In the genomic region with DNA sequence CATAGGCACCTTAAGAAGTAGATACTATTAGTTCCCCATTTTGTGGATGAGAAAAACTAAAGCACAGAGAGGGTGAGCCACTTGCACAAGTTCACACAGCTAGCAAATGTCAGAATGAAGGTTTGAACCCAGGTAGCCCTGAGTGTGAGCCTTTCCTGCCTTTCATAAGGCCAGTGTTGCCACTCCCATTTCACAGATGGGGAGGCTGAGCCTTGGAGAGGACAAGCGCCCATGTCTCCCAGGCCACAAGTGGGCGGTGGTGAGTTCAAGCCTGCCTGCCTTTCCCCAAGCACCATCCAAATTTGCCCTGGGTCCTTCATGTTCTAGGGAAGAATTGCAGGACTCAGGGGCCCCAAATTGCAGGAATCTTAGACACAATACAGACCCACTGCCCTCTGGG, we compare ENCODE assay signal across 23 cellular contexts. TPM values are rescaled to one million over a fixed set of nuclear protein-coding genes. Genes with fewer than 3 reads are reported as not detected.
DNase-seq lines count a peak whose midpoint lies in the region; ATAC-seq, FAIRE-seq and TF ChIP-seq lines count a peak whose summit lies in the region.
"Had no signal": no experiment of that assay in that cellular context is flagged by ENCODE, and none has a peak within 500 bp of the region (broad histone marks: within the 10 kb centered on the region; RNA-seq: fewer than 3 reads in every experiment).

No MANE protein-coding gene starts in this region.

- no peak for ATAC-seq in stimulated activated naive CD8-positive, alpha-beta T cell treated with anti-CD3 and anti-CD28 coated beads, Interleukin-15, amount 100 ng/mL, for 72 hours
- ATAC-seq in HG02852 (IDR thresholded peaks at IDR 0.05; ENCODE audit: unreplicated experiment), result no peak
- ATAC-seq: left cardiac atrium had no signal

- no peak overlapping the region for H3K4me3 ChIP-seq in foreskin fibroblast (ENCODE audit: low read depth in 1 of 2, low read length in 2 of 2)
- H3K4me3 ChIP-seq: skin epidermis, uterus had no signal

- no peak overlapping the region for H3K27ac Mint-ChIP-seq in stimulated activated naive CD8-positive, alpha-beta T cell treated with anti-CD3 and anti-CD28 coated beads, Interleukin-15, amount 100 ng/mL, for 72 hours
- H3K27ac Mint-ChIP-seq: activated T-helper 2 cell treated with anti-CD3 and anti-CD28 coated beads, Interferon-gamma antibody, Interleukin-2, Interleukin-4, amounts not matched to agents 10 μg/mL and 5 μg/mL and 100 μg/mL, durations not matched to agents 14 hours and 24 hours and 36 hours; CD14-positive monocyte; dendritic cell treated with granulocyte-macrophage colony-stimulating factor and Interleukin-4, amounts not matched to agents 40 ng/mL and 50 ng/mL, for 4 days; IgD-negative memory B cell had no signal

- H3K4me1 Mint-ChIP-seq in stimulated activated naive CD8-positive, alpha-beta T cell treated with anti-CD3 and anti-CD28 coated beads, Interleukin-15, amount 100 ng/mL, for 72 hours, result no peaks in the 10 kb centered on the region
- H3K4me1 Mint-ChIP-seq: CD14-positive monocyte, IgD-negative memory B cell had no signal

- peaks cover 48% of the 10 kb centered on the region for H3K27me3 Mint-ChIP-seq in stimulated activated naive CD8-positive, alpha-beta T cell treated with anti-CD3 and anti-CD28 coated beads, Interleukin-15, amount 100 ng/mL, for 72 hours

- peaks cover 0 to 9% of the 10 kb centered on the region in 2 donors for H3K9me3 Mint-ChIP-seq in stimulated activated naive CD8-positive, alpha-beta T cell treated with anti-CD3 and anti-CD28 coated beads, Interleukin-15, amount 100 ng/mL, for 72 hours
- H3K9me3 Mint-ChIP-seq: dendritic cell treated with granulocyte-macrophage colony-stimulating factor and Interleukin-4, amounts not matched to agents 40 ng/mL and 50 ng/mL, for 4 days; IgD-negative memory B cell had no signal

- FAIRE-seq in GM19239 (lab: Jason Lieb, UNC), result peak; percentile 4
- FAIRE-seq: GM18507 had no signal

- peak; percentile 47 for DNase-seq in Daoy (ENCODE audit: low read depth)
- DNase-seq in GM19239 (ENCODE audit: insufficient read length, low spot score), result no peak
- DNase-seq in RPMI8226, result peak; percentile 44
- no peak for DNase-seq in foreskin fibroblast
- no peak for DNase-seq in stimulated activated naive CD8-positive, alpha-beta T cell treated with anti-CD3 and anti-CD28 coated beads, Interleukin-15, amount 100 ng/mL, for 72 hours
- DNase-seq in NCI-H2107 treated with DMSO at 0.1 percent for 48 hours (lab: John Stamatoyannopoulos, UW; ENCODE audit: unreplicated experiment), result no peak
- DNase-seq: activated CD8-positive, alpha-beta memory T cell treated with anti-CD3 and anti-CD28 coated beads for 24 hours; EL; GOT3; hippocampal formation; left cardiac atrium; NCI-H1417; NCI-H226; stimulated activated naive CD4-positive, alpha-beta T cell treated with Interleukin-2 at 50 U/mL for 16 hours; uterus had no signal

- peak; percentile 10 for TF ChIP-seq CTCF in foreskin fibroblast (IDR thresholded peaks at IDR 0.05; ENCODE audit: low read depth, low read length)

- H3K4me3 Mint-ChIP-seq in stimulated activated naive CD8-positive, alpha-beta T cell treated with anti-CD3 and anti-CD28 coated beads, Interleukin-15, amount 100 ng/mL, for 72 hours, result no peak overlapping the region
- H3K4me3 Mint-ChIP-seq: CD14-positive monocyte; dendritic cell treated with granulocyte-macrophage colony-stimulating factor and Interleukin-4, amounts not matched to agents 40 ng/mL and 50 ng/mL, for 4 days; IgD-negative memory B cell had no signal

RNA-seq across cellular contexts. Expression of a gene that starts 50.6 kb away (rescaled TPM):
- total RNA-seq in Daoy (2014; rRNA removed; shearing (Covaris generic)), result 5.7 and 11.9 TPM in 2 replicates
- total RNA-seq: activated T-helper 2 cell treated with anti-CD3 and anti-CD28 coated beads, Interferon-gamma antibody, Interleukin-2, Interleukin-4, amounts not matched to agents 10 μg/mL and 5 μg/mL and 100 μg/mL, durations not matched to agents 14 hours and 24 hours and 36 hours; omental fat pad had no signal

Comparison
In these comparisons a context has a peak if more than half of its experiments do, and no peak if none do; other contexts are left out.
1. DNase-seq: peak in Daoy (single experiment) and RPMI8226 (single experiment); none in GM19239 (single experiment), foreskin fibroblast (0 of 2), stimulated activated naive CD8-positive, alpha-beta T cell treated with anti-CD3 and anti-CD28 coated beads, Interleukin-15, amount 100 ng/mL, for 72 hours (0 of 2) and NCI-H2107 treated with DMSO at 0.1 percent for 48 hours (single experiment).